ENCODE assay signal across 30 cellular contexts in genomic region chr10:86192147-86192546, GRCh38.
DNase-seq lines count a peak whose midpoint lies in the region; ATAC-seq and TF ChIP-seq lines count a peak whose summit lies in the region.
"Had no signal": no experiment of that assay in that cellular context is flagged by ENCODE, and none has a peak within 500 bp of the region (broad histone marks: within the 10 kb centered on the region; RNA-seq: fewer than 3 reads in every experiment).

No MANE protein-coding gene starts in this region.

- H3K4me1 ChIP-seq in HEK293 (ENCODE audit: control insufficient read depth, insufficient read depth, low read length): no peaks in the 10 kb centered on the region
- no peaks in the 10 kb centered on the region for H3K4me1 ChIP-seq in heart left ventricle
- H3K4me1 ChIP-seq: A549, Caco-2 had no signal

- no peak for TF ChIP-seq POLR2A in heart left ventricle (IDR thresholded peaks at IDR 0.05)

- POLR2A ChIA-PET in HEK293 (lab: Yijun Ruan, JAX): no interaction called here

- ATAC-seq in sciatic nerve: no peak
- no peak for ATAC-seq in heart left ventricle
- ATAC-seq: A549; CD8-positive, alpha-beta T cell had no signal

- H3K27ac ChIP-seq in HEK293 (ENCODE audit: extremely low read depth, low read depth, low read length) (no peak overlapping the region), heart left ventricle (no peak overlapping the region)
- H3K27ac ChIP-seq: 22Rv1; A549; BLaER1; BLaER1 treated with 17β-estradiol and CSF1 and Interleukin-3, amounts not matched to agents 10 nM and 100 nM; C4-2B had no signal

- H3K9me3 ChIP-seq in HEK293 (ENCODE audit: control insufficient read depth, insufficient read depth, low read depth, low read length) (no peaks in the 10 kb centered on the region), heart left ventricle (no peaks in the 10 kb centered on the region)
- H3K9me3 ChIP-seq: A549, BE2C, BLaER1, Caco-2 had no signal

- TF ChIP-seq CTCF in HEK293 (tag by site-specific recombination; IDR thresholded peaks at IDR 0.05) (no peak), heart left ventricle (IDR thresholded peaks at IDR 0.05) (no peak)

- intact Hi-C loops in sciatic nerve (cut with DNase I) (no loop called here), heart left ventricle (cut with DNase I) (no loop called here)

- peak; percentile 24 for DNase-seq in activated effector memory CD4-positive, alpha-beta T cell treated with anti-CD3 and anti-CD28 coated beads, Interleukin-2, amount 50 U/mL, for 16 hours
- DNase-seq in activated effector memory CD4-positive, alpha-beta T cell treated with Interleukin-2 at 50 U/mL for 16 hours: no peak
- DNase-seq in sciatic nerve (ENCODE audit: low spot score): peak; percentile 5
- DNase-seq in mesenteric fat pad (ENCODE audit: low spot score): no peak
- DNase-seq in heart left ventricle: no peak
- DNase-seq: 8988T; ACHN; AML-193; BE2C; C1 segment of cervical spinal cord; Caco-2; Calu3; CD4-positive, alpha-beta memory T cell; CD4-positive, CD25-positive, alpha-beta regulatory T cell; CD8-positive, alpha-beta memory T cell; CD8-positive, alpha-beta T cell; COR-L47; DMS 273 treated with DMSO at 0.1 percent for 48 hours; DMS153; DMS53; DMS79; DMS79 treated with DMSO at 0.1 percent for 48 hours; DND-41; EL had no signal

- CTCF ChIA-PET in HEK293 (lab: Yijun Ruan, JAX): no interaction called here

- no peaks in the 10 kb centered on the region for H3K36me3 ChIP-seq in HEK293 (ENCODE audit: control insufficient read depth in 2 of 2, insufficient read depth in 1 of 2, low read length in 2 of 2)
- H3K36me3 ChIP-seq in heart left ventricle: no peaks in the 10 kb centered on the region
- H3K36me3 ChIP-seq: BE2C; BLaER1; BLaER1 treated with 17β-estradiol and CSF1 and Interleukin-3, amounts not matched to agents 10 nM and 100 nM had no signal

- no peaks in the 10 kb centered on the region for H3K27me3 ChIP-seq in heart left ventricle
- H3K27me3 ChIP-seq: BE2C; BLaER1; BLaER1 treated with 17β-estradiol and CSF1 and Interleukin-3, amounts not matched to agents 10 nM and 100 nM had no signal

- H3K4me3 ChIP-seq in HEK293 (ENCODE audit: low read depth, low read length): no peak overlapping the region
- no peak overlapping the region for H3K4me3 ChIP-seq in heart left ventricle
- H3K4me3 ChIP-seq: A549; BLaER1; BLaER1 treated with 17β-estradiol and CSF1 and Interleukin-3, amounts not matched to agents 10 nM and 100 nM had no signal

- WGBS in heart left ventricle, 4 donors: 82 to 91% (median 90%) methylated on average over 6 of the region's 6 CpGs

TF ChIP-seq in HEK293, 187 proteins besides CTCF, POLR2A, EP300 and RAD21:
- peak; percentile 95 for TF ChIP-seq ZNF146 (tag by site-specific recombination; IDR thresholded peaks at IDR 0.05)
- no peak for TF ChIP-seq ZNF2 (tag by site-specific recombination; IDR thresholded peaks at IDR 0.05)
- no peak for TF ChIP-seq BCL11B (tag by site-specific recombination; IDR thresholded peaks at IDR 0.05; ENCODE audit: low read depth)

Comparison
In these comparisons a context has a peak if more than half of its experiments do, and no peak if none do; other contexts are left out.
1. DNase-seq: peak in activated effector memory CD4-positive, alpha-beta T cell treated with anti-CD3 and anti-CD28 coated beads, Interleukin-2, amount 50 U/mL, for 16 hours (single experiment) and sciatic nerve (single experiment); none in activated effector memory CD4-positive, alpha-beta T cell treated with Interleukin-2 at 50 U/mL for 16 hours (single experiment), mesenteric fat pad (single experiment) and heart left ventricle (0 of 5).